17 cellular contexts compared by ENCODE assay signal in genomic region chr14:54001189-54001878, GRCh38. TPM values are rescaled to one million over a fixed set of nuclear protein-coding genes. Genes with fewer than 3 reads are reported as not detected.
DNase-seq lines count a peak whose midpoint lies in the region; ATAC-seq, FAIRE-seq and TF ChIP-seq lines count a peak whose summit lies in the region.
"Had no signal": no experiment of that assay in that cellular context is flagged by ENCODE, and none has a peak within 500 bp of the region (broad histone marks: within the 10 kb centered on the region; RNA-seq: fewer than 3 reads in every experiment).

No MANE protein-coding gene starts in this region.

- no peak overlapping the region for H2BK15ac ChIP-seq in H1 (ENCODE audit: low read length)

- no peak overlapping the region for H2BK120ac ChIP-seq in H1 (replicated peaks; ENCODE audit: low read depth, low read length)

- H3K23me2 ChIP-seq in H1 (ENCODE audit: low read depth, low read length) = no peaks in the 10 kb centered on the region

- no peak overlapping the region for H3K27ac Mint-ChIP-seq in MCF 10A (ENCODE audit: low read depth, unreplicated experiment)
- H3K27ac Mint-ChIP-seq: activated T-helper 1 cell treated with anti-CD3 and anti-CD28 coated beads, Interleukin-12 subunit alpha, Interleukin-12 subunit beta, Interleukin-2, Interleukin-4 antibody, amounts not matched to agents 30 ng/mL and 10 ng/mL and 1 ng/mL, durations not matched to agents 14 hours and 24 hours and 36 hours; effector memory CD8-positive, alpha-beta T cell had no signal

- FAIRE-seq in H1 (lab: Jason Lieb, UNC) = peak; percentile 39
- FAIRE-seq: islet of Langerhans, pancreas had no signal

- no peak overlapping the region for H2BK12ac ChIP-seq in H1 (ENCODE audit: low read depth, low read length)

- H4K8ac ChIP-seq in H1 (ENCODE audit: extremely low read depth, insufficient read depth, low read length) = no peak overlapping the region

- no peak overlapping the region for H2BK20ac ChIP-seq in H1 (ENCODE audit: low read length)

- H3K4me3 ChIP-seq in breast epithelium (no peak overlapping the region), H1 (ENCODE audit: extremely low read depth in 1 of 4, insufficient read depth in 2 of 4, low read depth in 3 of 4, low read length in 4 of 4) (no peak overlapping the region), skeletal muscle satellite cell (ENCODE audit: low read length) (no peak overlapping the region), aorta (ENCODE audit: low read length in 2 of 2) (no peak overlapping the region)
- H3K4me3 ChIP-seq: ascending aorta, GM23248, pancreas, PC-9 had no signal

- no peak for TF ChIP-seq EP300 in H1 (IDR thresholded peaks at IDR 0.05; ENCODE audit: borderline replicate concordance in 1 of 2, low read depth in 2 of 2, low read length in 2 of 2)

- no peak overlapping the region for H3K9ac ChIP-seq in H1 (replicated peaks in 1 of 4; ENCODE audit: extremely low read depth in 1 of 4, low read depth in 3 of 4, low read length in 3 of 4)
- H3K9ac ChIP-seq in skeletal muscle satellite cell (ENCODE audit: low read depth, low read length) = peak overlapping the region; percentile 9
- H3K9ac ChIP-seq: GM23248 had no signal

- no peaks in the 10 kb centered on the region for H3K27me3 ChIP-seq in breast epithelium
- no peaks in the 10 kb centered on the region for H3K27me3 ChIP-seq in H1 (replicated peaks in 1 of 4; ENCODE audit: control insufficient read depth in 3 of 4, extremely low read depth in 1 of 4, insufficient read depth in 3 of 4, low read length in 3 of 4)
- no peaks in the 10 kb centered on the region for H3K27me3 ChIP-seq in skeletal muscle satellite cell (ENCODE audit: control insufficient read depth, insufficient read depth, low read length)
- H3K27me3 ChIP-seq in aorta (ENCODE audit: control insufficient read depth in 1 of 2, insufficient read depth in 2 of 2, low read length in 1 of 2) = no peaks in the 10 kb centered on the region
- H3K27me3 ChIP-seq: ascending aorta, pancreas had no signal

- no peak overlapping the region for H4K5ac ChIP-seq in H1 (ENCODE audit: insufficient read length, low read depth, low read length)

- no peak overlapping the region for H4K91ac ChIP-seq in H1 (replicated peaks; ENCODE audit: insufficient read length, low read length)

- peak; percentile 57 to 64 for TF ChIP-seq RAD21 in H1 (IDR thresholded peaks at IDR 0.05 in 1 of 2, conservative IDR thresholded peaks at IDR 0.05 in 1 of 2; ENCODE audit: low read depth in 2 of 2, low read length in 2 of 2)

- H3K4me1 Mint-ChIP-seq in MCF 10A (ENCODE audit: insufficient read depth, unreplicated experiment) = peaks cover 30% of the 10 kb centered on the region

- H3K79me2 ChIP-seq in H1 (ENCODE audit: control insufficient read depth in 1 of 2, insufficient read depth in 2 of 2, low read length in 2 of 2) = no peaks in the 10 kb centered on the region

- H3K14ac ChIP-seq in H1 (ENCODE audit: insufficient read length) = no peak overlapping the region

- H3K36me3 ChIP-seq in breast epithelium (no peaks in the 10 kb centered on the region), H1 (ENCODE audit: control insufficient read depth in 2 of 4, insufficient read depth in 4 of 4, low read length in 3 of 4) (no peaks in the 10 kb centered on the region), skeletal muscle satellite cell (ENCODE audit: insufficient read depth, low read length) (no peaks in the 10 kb centered on the region), aorta (ENCODE audit: control insufficient read depth in 1 of 2, insufficient read depth in 2 of 2, low read length in 1 of 2) (no peaks in the 10 kb centered on the region)
- H3K36me3 ChIP-seq: ascending aorta, pancreas had no signal

- H3K9me3 ChIP-seq in breast epithelium = no peaks in the 10 kb centered on the region
- no peaks in the 10 kb centered on the region for H3K9me3 ChIP-seq in H1 (ENCODE audit: insufficient read depth in 2 of 2, low read depth in 1 of 2, low read length in 1 of 2)
- no peaks in the 10 kb centered on the region for H3K9me3 ChIP-seq in skeletal muscle satellite cell (replicated peaks; ENCODE audit: low read length)
- no peaks in the 10 kb centered on the region for H3K9me3 ChIP-seq in aorta (ENCODE audit: control insufficient read depth, low read length)
- H3K9me3 ChIP-seq: ascending aorta, pancreas had no signal

- TF ChIP-seq CTCF in MCF 10A (IDR thresholded peaks at IDR 0.05; ENCODE audit: unreplicated experiment) (no peak), breast epithelium (IDR thresholded peaks at IDR 0.05) (no peak), H1 (IDR thresholded peaks at IDR 0.05; ENCODE audit: control extremely low read depth in 1 of 3, insufficient read depth in 1 of 3, low read depth in 1 of 3, low read length in 3 of 3) (peak; percentile 47 to 64 (median 51))

- H3K27me3 Mint-ChIP-seq in MCF 10A (ENCODE audit: insufficient read depth, unreplicated experiment) = no peaks in the 10 kb centered on the region
- H3K27me3 Mint-ChIP-seq: effector memory CD8-positive, alpha-beta T cell had no signal

- no peak overlapping the region for H3K56ac ChIP-seq in H1 (replicated peaks; ENCODE audit: insufficient read length, low read depth, low read length)

- no TSS peak for BruUV-seq in MCF 10A (replicated peaks; lab: Mats Ljungman, UMichigan)

- H3K79me1 ChIP-seq in H1 (ENCODE audit: low read depth, low read length) = no peaks in the 10 kb centered on the region

- CTCF ChIA-PET in MCF 10A (lab: Yijun Ruan, JAX) (interaction anchor here (1.0 kb wide), 1 partner anchor 15 kb away, joined by 3 read pairs; no protein-coding TSS in a partner anchor), H1 (lab: Charles Lee; ENCODE audit: partially characterized antibody) (interaction anchor here (0.7 to 2.5 kb wide), 29 partner anchors 9 to 526 kb away, joined by 3 to 13 read pairs (median 4); partner anchors contain the start of gene BMP4)

- no peak overlapping the region for H3K4ac ChIP-seq in H1 (replicated peaks; ENCODE audit: insufficient read length, low read depth, low read length)

- H3K36me3 Mint-ChIP-seq in MCF 10A (ENCODE audit: insufficient read depth, unreplicated experiment) = peaks cover 6% of the 10 kb centered on the region

- H3K4me1 ChIP-seq in breast epithelium (no peaks in the 10 kb centered on the region), H1 (replicated peaks in 1 of 4; ENCODE audit: control insufficient read depth in 3 of 4, insufficient read depth in 4 of 4, low read length in 3 of 4) (0 out of 7 replicates have a peak, but pooled peaks cover 0 to 3% (median 0%) of the 10 kb centered on the region in 4 experiments), skeletal muscle satellite cell (ENCODE audit: control insufficient read depth, insufficient read depth, low read length) (peaks cover 51% of the 10 kb centered on the region), aorta (ENCODE audit: control insufficient read depth in 1 of 2, insufficient read depth in 2 of 2, low read length in 2 of 2) (peaks cover 0 to 3% of the 10 kb centered on the region in 2 donors)
- H3K4me1 ChIP-seq: ascending aorta, pancreas had no signal

- H3K18ac ChIP-seq in H1 (ENCODE audit: extremely low read depth, low read length) = no peak overlapping the region

- no peaks in the 10 kb centered on the region for H4K20me1 ChIP-seq in H1 (replicated peaks in 1 of 2; ENCODE audit: control insufficient read depth in 1 of 2, insufficient read depth in 2 of 2, low read length in 2 of 2)

- DNase-seq in MCF 10A (ENCODE audit: unreplicated experiment) (peak; percentile 6), breast epithelium (ENCODE audit: low spot score in 2 of 2) (no peak), NCI-H69 (lab: John Stamatoyannopoulos, UW) (peak; percentile 61), H1 (ENCODE audit: low read depth in 1 of 2, low spot score in 2 of 2) (no peak), GM03348 (ENCODE audit: low spot score) (no peak), aorta (no peak)
- DNase-seq: activated CD4-positive, alpha-beta T cell treated with anti-CD3 and anti-CD28 coated beads, Interleukin-2, amount 50 U/mL, for 48 hours; effector memory CD8-positive, alpha-beta T cell; midbrain; pancreas had no signal

- H3K4me2 ChIP-seq in H1 (ENCODE audit: insufficient read depth in 1 of 2, low read depth in 2 of 2, low read length in 2 of 2) = no peak overlapping the region
- no peak overlapping the region for H3K4me2 ChIP-seq in skeletal muscle satellite cell (ENCODE audit: low read length)
- H3K4me2 ChIP-seq: PC-9 had no signal

- ATAC-seq in GM18520 (IDR thresholded peaks at IDR 0.05; ENCODE audit: unreplicated experiment) (no peak), aorta (ENCODE audit: low FRiP score) (no peak)
- ATAC-seq: effector memory CD8-positive, alpha-beta T cell; pancreas had no signal

- POLR2A ChIA-PET in MCF 10A (lab: Yijun Ruan, JAX) (no interaction called here), H1 (lab: Charles Lee; ENCODE audit: partially characterized antibody) (interaction anchor here (0.6 kb wide), 1 partner anchor 35 kb away, joined by 8 read pairs; no protein-coding TSS in a partner anchor)

- no peak overlapping the region for H3K27ac ChIP-seq in breast epithelium
- H3K27ac ChIP-seq in H1 (ENCODE audit: low read depth, low read length) = no peak overlapping the region
- H3K27ac ChIP-seq in aorta (ENCODE audit: low read depth in 1 of 2, low read length in 2 of 2) = no peak overlapping the region
- H3K27ac ChIP-seq: ascending aorta, GM23248, pancreas, PC-9 had no signal

- TF ChIP-seq POLR2A in breast epithelium (IDR thresholded peaks at IDR 0.05) (no peak), H1 (IDR thresholded peaks at IDR 0.05; ENCODE audit: control extremely low read depth in 1 of 2, low read depth in 2 of 2, low read length in 2 of 2) (no peak)

- intact Hi-C loops in MCF 10A (cut with micrococcal nuclease) (no loop called here), breast epithelium (cut with DNase I; ENCODE audit: low total_unique reads) (no loop called here), aorta (cut with DNase I) (loop anchor here in 1 of 2 donors (5.0 kb wide), 1 partner anchor 49 kb away; no protein-coding TSS in a partner anchor)

- H3K9me3 Mint-ChIP-seq in MCF 10A (ENCODE audit: unreplicated experiment) = peaks cover 6% of the 10 kb centered on the region

- H3K4me3 Mint-ChIP-seq in MCF 10A (ENCODE audit: unreplicated experiment) = no peak overlapping the region
- H3K4me3 Mint-ChIP-seq: activated T-helper 1 cell treated with anti-CD3 and anti-CD28 coated beads, Interleukin-12 subunit alpha, Interleukin-12 subunit beta, Interleukin-2, Interleukin-4 antibody, amounts not matched to agents 30 ng/mL and 10 ng/mL and 1 ng/mL, durations not matched to agents 14 hours and 24 hours and 36 hours; effector memory CD8-positive, alpha-beta T cell had no signal

- no peak overlapping the region for H2AFZ ChIP-seq in H1 (ENCODE audit: low read length)
- H2AFZ ChIP-seq: GM23248, PC-9 had no signal

- no peak overlapping the region for H2BK5ac ChIP-seq in H1 (ENCODE audit: low read depth, low read length)

- H3K23ac ChIP-seq in H1 (ENCODE audit: insufficient read length) = no peak overlapping the region

- H2AK5ac ChIP-seq in H1 (ENCODE audit: low read depth, low read length) = no peak overlapping the region

- 63% methylated on average over 5 of the region's 5 CpGs; no CpG with 5 or more reads in 1 of the 2 experiments for WGBS in H1 (ENCODE audit: extremely low coverage in 1 of 2, insufficient coverage in 1 of 2, insufficient read length in 1 of 2, insufficient replicate concordance in 2 of 2, low coverage in 1 of 2, low lambda C conversion rate in 2 of 2, missing lambda C conversion rate in 1 of 2), 2 experiments
- 80 to 89% methylated on average over 5 of the region's 5 CpGs for WGBS in aorta, 2 donors

RNA-seq across cellular contexts. Expression of gene BMP4, which starts 44.7 kb away (rescaled TPM):
- total RNA-seq in MCF 10A (2022) (0.28 and 0.54 TPM in 2 replicates), breast epithelium (10 to 100 TPM; 17.0 to 51.8 (median 17.7) TPM), aorta (10 to 100 TPM in 1 of 2 donors, 1 to 10 TPM in 1; 7.8 to 28.5 TPM)
- 5.4 and 5.9 TPM in 2 replicates for total RNA-seq in H1 (2021; fragmentation: NEBNext Ultra II Directional; extraction: Animal tissue kit (Norgen Biotek cat#: 25700))
- polyA plus RNA-seq in H1 (2011; rRNA removed) (2.3 and 4.2 TPM in 2 replicates), aorta (10 to 100 TPM in 1 of 2 donors, 1 to 10 TPM in 1; 9.1 to 16.6 TPM)
- 3.7 TPM for polyA plus RNA-seq in H1 (2011; cell fraction: cytosol; rRNA removed)
- 3.4 TPM for polyA plus RNA-seq in H1 (2011; cell fraction: nucleus; rRNA removed)
- polyA plus RNA-seq in H1 (2012, experiment 1 of 2) = 2.7 to 4.9 TPM (median 3.5 TPM) in 4 replicates
- 3.0 TPM for polyA plus RNA-seq in H1 (2012, experiment 2 of 2)
- polyA plus RNA-seq in H1 (2013, experiment 1 of 2) = 4.2 TPM
- 4.5 TPM for polyA plus RNA-seq in H1 (2013, experiment 2 of 2)
- polyA minus RNA-seq in H1 (2011; rRNA and poly(A)+ RNA removed) = 2.0 and 3.6 TPM in 2 replicates
- polyA minus RNA-seq in H1 (2011; cell fraction: cytosol; rRNA and poly(A)+ RNA removed) = 3.2 TPM
- 3.0 TPM for polyA minus RNA-seq in H1 (2011; cell fraction: nucleus; rRNA and poly(A)+ RNA removed)
- 0.87 TPM in 1 of 2 replicates, not detected in the other for total RNA-seq in skeletal muscle satellite cell (2012; rRNA removed)
- total RNA-seq: activated T-helper 1 cell treated with anti-CD3 and anti-CD28 coated beads, Interleukin-12 subunit alpha, Interleukin-12 subunit beta, Interleukin-2, Interleukin-4 antibody, amounts not matched to agents 30 ng/mL and 10 ng/mL and 1 ng/mL, durations not matched to agents 14 hours and 24 hours and 36 hours; GM23248 had no signal
- polyA plus RNA-seq: GM23248 had no signal

Comparison
In these comparisons a context has a peak if more than half of its experiments do, and no peak if none do; other contexts are left out.
1. DNase-seq: peak in MCF 10A (single experiment) and NCI-H69 (single experiment); none in breast epithelium (0 of 2), H1 (0 of 2), GM03348 (single experiment) and aorta (0 of 2).
2. CTCF ChIP-seq: peak in H1 (3 of 3); none in MCF 10A (single experiment) and breast epithelium (0 of 3).